ENCODE assay signal across 8 cellular contexts in genomic region chr9:83707518-83707767, GRCh38. TPM values are rescaled to one million over a fixed set of nuclear protein-coding genes. Genes with fewer than 3 reads are reported as not detected.
A peak's percentile ranks its signal among the peaks of the same experiment; 100 is the strongest.
DNase-seq lines count a peak whose midpoint lies in the region; ATAC-seq, FAIRE-seq and TF ChIP-seq lines count a peak whose summit lies in the region.

No MANE protein-coding gene starts in this region.

- POLR2A ChIA-PET in activated B cell treated with CpG ODN at 0.5 μM for 24 hours (lab: Charles Lee) = interaction anchor here (0.7 to 3.0 kb wide), 9 partner anchors 8 to 273 kb away, joined by 3 to 29 read pairs (median 9); partner anchors contain the start of genes HNRNPK, IDNK, KIF27 and RMI1
- POLR2A ChIA-PET in endothelial cell of umbilical vein (lab: Charles Lee) = interaction anchor here (0.6 to 2.8 kb wide), 3 partner anchors 10 to 57 kb away, joined by 3 to 14 read pairs (median 11); no protein-coding TSS in a partner anchor

- no peaks in the 10 kb centered on the region for H3K9me1 ChIP-seq in endothelial cell of umbilical vein (replicated peaks; ENCODE audit: control insufficient read depth, extremely low read depth, insufficient read depth, low read length)

- peaks cover 22% of the 10 kb centered on the region for H3K36me3 Mint-ChIP-seq in activated B cell treated with CpG ODN at 0.5 μM for 24 hours (ENCODE audit: low read depth)
- peaks cover 37% of the 10 kb centered on the region for H3K36me3 Mint-ChIP-seq in nephron progenitor cell (ENCODE audit: low read depth)

- peaks cover 20% of the 10 kb centered on the region for H3K4me1 ChIP-seq in endothelial cell of umbilical vein (ENCODE audit: control insufficient read depth, extremely low read depth, insufficient read depth, low read length)
- H3K4me1 ChIP-seq in uterus = no peaks in the 10 kb centered on the region

- H3K4me1 Mint-ChIP-seq in activated B cell treated with CpG ODN at 0.5 μM for 24 hours (peaks cover 39% of the 10 kb centered on the region), nephron progenitor cell (peaks cover 33% of the 10 kb centered on the region)

- peak overlapping the region; percentile 99 for H3K9ac ChIP-seq in endothelial cell of umbilical vein (replicated peaks; ENCODE audit: extremely low read depth, insufficient read depth, low read length)

- H3K27ac Mint-ChIP-seq in activated B cell treated with CpG ODN at 0.5 μM for 24 hours = peak overlapping the region; percentile 99
- peak overlapping the region; percentile 100 for H3K27ac Mint-ChIP-seq in nephron progenitor cell

- peaks cover 2% of the 10 kb centered on the region for H3K9me3 Mint-ChIP-seq in activated B cell treated with CpG ODN at 0.5 μM for 24 hours
- H3K9me3 Mint-ChIP-seq in nephron progenitor cell = peaks cover 18% of the 10 kb centered on the region

- H3K27me3 ChIP-seq in endothelial cell of umbilical vein (ENCODE audit: control insufficient read depth in 2 of 2, insufficient read depth in 2 of 2, low read length in 2 of 2) (no peaks in the 10 kb centered on the region), uterus (no peaks in the 10 kb centered on the region)

- CTCF ChIA-PET in activated B cell treated with CpG ODN at 0.5 μM for 24 hours (lab: Charles Lee) (interaction anchor here (1.0 to 2.9 kb wide), 3 partner anchors 84 to 1902 kb away, joined by 3 to 11 read pairs (median 6); partner anchors contain the start of gene IDNK), endothelial cell of umbilical vein (lab: Charles Lee) (interaction anchor here (1.1 to 3.8 kb wide), 5 partner anchors 10 to 87 kb away, joined by 3 to 25 read pairs (median 12); no protein-coding TSS in a partner anchor)

- no peak for FAIRE-seq in endothelial cell of umbilical vein (lab: Jason Lieb, UNC)

- dilution Hi-C loops in endothelial cell of umbilical vein (cut with MboI; ENCODE audit: extremely low pct_ligation_motif_present, low sequenced_read_pairs) = no loop called here

- H2AFZ ChIP-seq in endothelial cell of umbilical vein (ENCODE audit: low read depth, low read length) = peak overlapping the region; percentile 83

- no peaks in the 10 kb centered on the region for H3K9me3 ChIP-seq in endothelial cell of umbilical vein (replicated peaks; ENCODE audit: control insufficient read depth, insufficient read depth, low read length)
- H3K9me3 ChIP-seq in uterus = no peaks in the 10 kb centered on the region

- H3K79me2 ChIP-seq in endothelial cell of umbilical vein (ENCODE audit: control insufficient read depth, insufficient read depth, low read length) = peaks cover 53% of the 10 kb centered on the region

- H3K27me3 Mint-ChIP-seq in activated B cell treated with CpG ODN at 0.5 μM for 24 hours = no peaks in the 10 kb centered on the region
- H3K27me3 Mint-ChIP-seq in nephron progenitor cell (ENCODE audit: low read depth, poor library complexity) = no peaks in the 10 kb centered on the region

- intact Hi-C loops in activated B cell treated with CpG ODN at 0.5 μM for 24 hours (cut with micrococcal nuclease) (loop anchor here (5.0 kb wide), 1 partner anchor 40 kb away; no protein-coding TSS in a partner anchor), endothelial cell of umbilical vein (cut with micrococcal nuclease) (loop anchor here (1.0 to 5.0 kb wide), 6 partner anchors 41 to 489 kb away; partner anchors contain the start of genes GKAP1, HNRNPK, KIF27 and RMI1), uterus (cut with DNase I; ENCODE audit: low total_unique reads) (no loop called here)

- ATAC-seq in GM19463 (IDR thresholded peaks at IDR 0.05; ENCODE audit: unreplicated experiment) = peak; percentile 48
- peak; percentile 37 for ATAC-seq in HG03520 (IDR thresholded peaks at IDR 0.05; ENCODE audit: unreplicated experiment)
- peak; percentile 56 for ATAC-seq in activated B cell treated with CpG ODN at 0.5 μM for 24 hours (ENCODE audit: low read depth)

- no peaks in the 10 kb centered on the region for H4K20me1 ChIP-seq in endothelial cell of umbilical vein (replicated peaks; ENCODE audit: control insufficient read depth, extremely low read depth, insufficient read depth, low read length)

- H3K4me3 ChIP-seq in endothelial cell of umbilical vein (replicated peaks in 1 of 3; ENCODE audit: insufficient read depth in 1 of 3, low read depth in 1 of 3, low read length in 3 of 3) (peak overlapping the region; percentile 18 to 100 (median 57)), uterus (peak overlapping the region; percentile 94 to 95)

- BruUV-seq in endothelial cell of umbilical vein (replicated peaks; lab: Mats Ljungman, UMichigan) = no TSS peak

- no peak overlapping the region for H3K4me2 ChIP-seq in endothelial cell of umbilical vein (ENCODE audit: insufficient read depth, low read length)

- DNase-seq in COLO829 (ENCODE audit: low spot score) (peak; percentile 68), activated B cell treated with CpG ODN at 0.5 μM for 24 hours (no peak), endothelial cell of umbilical vein (ENCODE audit: low read depth, low spot score) (peak; percentile 88), nephron progenitor cell (no peak), uterus (no peak), NCI-H748 (lab: John Stamatoyannopoulos, UW; ENCODE audit: unreplicated experiment) (no peak)

- H3K4me3 Mint-ChIP-seq in activated B cell treated with CpG ODN at 0.5 μM for 24 hours (peak overlapping the region; percentile 99), nephron progenitor cell (peak overlapping the region; percentile 96)

- no peaks in the 10 kb centered on the region for H3K36me3 ChIP-seq in endothelial cell of umbilical vein (ENCODE audit: control insufficient read depth in 2 of 2, extremely low read depth in 1 of 2, insufficient read depth in 2 of 2, low read length in 2 of 2)
- H3K36me3 ChIP-seq in uterus = no peaks in the 10 kb centered on the region

- TF ChIP-seq POLR2A in endothelial cell of umbilical vein (IDR thresholded peaks at IDR 0.05; ENCODE audit: low read depth, low read length) (no peak), uterus (IDR thresholded peaks at IDR 0.05) (no peak)

- H3K27ac ChIP-seq in endothelial cell of umbilical vein (ENCODE audit: insufficient read depth, low read depth, low read length) (peak overlapping the region; percentile 99), uterus (peak overlapping the region; percentile 95)

- TF ChIP-seq CTCF in activated B cell treated with CpG ODN at 0.5 μM for 24 hours (IDR thresholded peaks at IDR 0.05) = no peak
- TF ChIP-seq CTCF in endothelial cell of umbilical vein (IDR thresholded peaks at IDR 0.05; ENCODE audit: extremely low read depth in 1 of 2, insufficient read depth in 1 of 2, low read depth in 1 of 2, low read length in 2 of 2) = no peak
- no peak for TF ChIP-seq CTCF in nephron progenitor cell (IDR thresholded peaks at IDR 0.05)
- no peak for TF ChIP-seq CTCF in uterus (IDR thresholded peaks at IDR 0.05)

TF ChIP-seq in endothelial cell of umbilical vein, 7 proteins besides CTCF, POLR2A, EP300 and RAD21:
- no peak for TF ChIP-seq JUN (IDR thresholded peaks at IDR 0.05; ENCODE audit: borderline replicate concordance, insufficient read depth, insufficient read length, low read depth)

RNA-seq across cellular contexts. Expression of gene UBQLN1, which starts 0.3 kb away (rescaled TPM):
- total RNA-seq in activated B cell treated with CpG ODN at 0.5 μM for 24 hours (84.4 and 96.8 TPM in 2 replicates), endothelial cell of umbilical vein (101 and 110 TPM in 2 replicates), uterus (100 to 1,000 TPM in 2 of 4 donors, 10 to 100 TPM in 2; 66.8 to 155 (median 98.1) TPM)
- polyA plus RNA-seq in endothelial cell of umbilical vein = 61.1 and 66.1 TPM in 2 replicates
- 83.0 and 83.4 TPM in 2 replicates for polyA plus RNA-seq in endothelial cell of umbilical vein (2011; cell fraction: cytosol; rRNA removed)
- polyA plus RNA-seq in endothelial cell of umbilical vein (2011; cell fraction: nucleus; rRNA removed) = 87.2 and 97.7 TPM in 2 replicates
- polyA plus RNA-seq in endothelial cell of umbilical vein (2012) = 88.8 and 111 TPM in 2 replicates
- 209 and 217 TPM in 2 replicates for polyA minus RNA-seq in endothelial cell of umbilical vein
- polyA minus RNA-seq in endothelial cell of umbilical vein (2011; cell fraction: cytosol; rRNA and poly(A)+ RNA removed) = 108 TPM
- 110 and 120 TPM in 2 replicates for polyA minus RNA-seq in endothelial cell of umbilical vein (2011; cell fraction: nucleus; rRNA and poly(A)+ RNA removed)

Comparison
In these comparisons a context has a peak if more than half of its experiments do, and no peak if none do; other contexts are left out.
1. DNase-seq: peak in COLO829 (single experiment) and endothelial cell of umbilical vein (single experiment); none in activated B cell treated with CpG ODN at 0.5 μM for 24 hours (single experiment), nephron progenitor cell (single experiment), uterus (0 of 2) and NCI-H748 (single experiment).
2. Peak in every context shown above with its lines, with median percentiles within 50 percentile points of each other: ATAC-seq.